Comparison of ENCODE assay signal across 17 cellular contexts in the genomic region with DNA sequence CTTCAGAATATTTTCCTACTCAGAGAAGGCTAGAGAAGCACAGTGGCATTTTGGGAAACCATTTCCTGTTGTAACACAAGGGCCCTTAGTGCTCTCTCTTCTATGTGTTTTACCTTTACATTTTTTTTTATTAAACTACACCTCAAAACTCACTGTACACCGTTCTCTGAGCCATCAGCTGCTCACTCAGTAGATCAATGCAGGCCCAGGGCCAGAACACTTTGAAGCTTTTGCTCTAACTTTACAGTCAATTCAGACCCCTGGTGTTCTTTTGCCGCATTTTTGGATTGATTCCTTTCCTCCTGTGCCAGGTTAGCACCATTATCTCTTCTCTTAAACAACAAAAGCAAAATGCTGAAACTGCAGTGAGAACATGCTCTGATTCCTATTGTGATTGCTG.
"Had no signal": no experiment of that assay in that cellular context is flagged by ENCODE, and none has a peak within 500 bp of the region (broad histone marks: within the 10 kb centered on the region; RNA-seq: fewer than 3 reads in every experiment).

No MANE protein-coding gene starts in this region.

- ATAC-seq: activated CD8-positive, alpha-beta T cell treated with anti-CD3 and anti-CD28 coated beads, Interleukin-2, amount 10 ng/mL, durations not matched to agents 7 days and 5 days; esophagus mucosa; left ventricle myocardium superior; psoas muscle; upper lobe of right lung had no signal

- DNase-seq: activated CD4-positive, alpha-beta T cell treated with anti-CD3 and anti-CD28 coated beads for 1 hour; activated CD4-positive, alpha-beta T cell treated with anti-CD3 and anti-CD28 coated beads, Interleukin-2, amount 50 U/mL, for 1 hour; activated CD8-positive, alpha-beta T cell treated with anti-CD3 and anti-CD28 coated beads, Interleukin-2, amount 10 ng/mL, durations not matched to agents 7 days and 5 days; activated gamma-delta T cell treated with Interleukin-2 at 50 U/mL for 16 hours; anterior cingulate cortex; central memory CD4-positive, alpha-beta T cell; effector memory CD4-positive, alpha-beta T cell; foreskin melanocyte; left ventricle myocardium superior; nephron progenitor cell; psoas muscle; stimulated activated CD4-positive, alpha-beta T cell treated with anti-CD3 and anti-CD28 coated beads, Interleukin-4, amount 100 ng/mL, for 24 hours; stimulated activated naive CD4-positive, alpha-beta T cell treated with Interleukin-2 at 50 U/mL for 16 hours; upper lobe of right lung had no signal

- H3K4me1 ChIP-seq: psoas muscle, right atrium auricular region, upper lobe of right lung had no signal

- H3K27me3 ChIP-seq: right atrium auricular region, upper lobe of right lung had no signal

- H3K9me3 ChIP-seq: psoas muscle, right atrium auricular region, upper lobe of right lung had no signal

- H3K4me3 ChIP-seq: psoas muscle, right atrium auricular region, upper lobe of right lung had no signal

- H3K36me3 ChIP-seq: right atrium auricular region, upper lobe of right lung had no signal

- H3K27ac ChIP-seq: psoas muscle, right atrium auricular region, upper lobe of right lung, VCaP had no signal
